Comparison of ENCODE assay signal across 8 cellular contexts in the genomic region with DNA sequence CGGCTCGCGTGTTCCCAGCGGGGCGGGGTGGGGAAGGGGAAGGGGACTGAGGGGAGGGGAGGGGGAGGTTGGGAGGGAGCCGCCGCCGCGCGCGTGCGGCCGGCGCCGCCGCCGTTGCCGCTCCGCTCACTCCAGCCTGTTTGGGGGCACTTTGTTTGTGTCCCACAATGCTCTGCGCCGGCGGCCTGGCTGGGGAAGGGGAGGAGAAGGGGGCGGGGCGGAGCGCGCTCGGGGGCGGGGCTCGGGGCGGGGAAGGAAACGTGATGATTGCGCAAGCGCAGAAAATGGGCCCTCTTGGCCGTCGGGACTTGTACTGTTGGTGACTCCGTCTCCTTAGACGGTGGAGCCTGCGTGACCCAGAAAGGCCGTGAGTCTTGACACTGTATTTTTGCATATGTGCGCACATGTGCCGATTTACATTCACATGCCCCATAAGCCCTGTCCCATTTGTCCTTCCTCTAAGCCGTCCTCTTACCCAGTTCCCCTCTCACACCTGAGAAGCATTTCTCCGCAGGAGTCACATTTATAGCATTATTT. TPM values are rescaled to one million over a fixed set of nuclear protein-coding genes. Genes with fewer than 3 reads are reported as not detected.
DNase-seq lines count a peak whose midpoint lies in the region; ATAC-seq and TF ChIP-seq lines count a peak whose summit lies in the region.

Gene ZBTB44 (minus strand): TSS at position 169 of the 537 bp plus-strand sequence. CDS start 53,044 bp downstream, outside the sequence.

- H3K4me1 Mint-ChIP-seq in type B pancreatic cell (ENCODE audit: unreplicated experiment) = peaks cover 25% of the 10 kb centered on the region

- H3K9me3 ChIP-seq in adipocyte (ENCODE audit: control insufficient read depth, low read length) (no peaks in the 10 kb centered on the region), heart left ventricle (peaks cover 0 to 3% (median 0%) of the 10 kb centered on the region in 12 donors)

- H3K9ac ChIP-seq in adipocyte (ENCODE audit: low read length) = peak within 1 kb of the TSS; percentile 90

- H3K4me1 ChIP-seq in adipocyte (ENCODE audit: control insufficient read depth, insufficient read depth, low read length) (peaks cover 25% of the 10 kb centered on the region), heart left ventricle (peaks cover 0 to 42% (median 23%) of the 10 kb centered on the region in 12 donors)

- H3K27ac ChIP-seq in heart left ventricle = peak within 1 kb of the TSS; percentile 66 to 96 (median 92)

- ATAC-seq in HG02623 (IDR thresholded peaks at IDR 0.05; ENCODE audit: unreplicated experiment) (peak; percentile 50), heart left ventricle (peak; percentile 97 to 98 (median 97))

- peak; percentile 71 for DNase-seq in NCI-H128 (lab: John Stamatoyannopoulos, UW; ENCODE audit: unreplicated experiment)
- DNase-seq in T follicular helper cell (ENCODE audit: low read depth) = peak; percentile 91
- DNase-seq in adipocyte (ENCODE audit: low read depth) = peak; percentile 97
- peak; percentile 94 to 97 (median 95) for DNase-seq in heart left ventricle
- peak; percentile 89 to 99 (median 94) for DNase-seq in posterior cingulate gyrus
- peak; percentile 92 for DNase-seq in type B pancreatic cell (ENCODE audit: extremely low spot score, unreplicated experiment)

- no peaks in the 10 kb centered on the region for H3K27me3 Mint-ChIP-seq in type B pancreatic cell

- TF ChIP-seq CTCF in heart left ventricle (IDR thresholded peaks at IDR 0.05) (no peak), type B pancreatic cell (conservative IDR thresholded peaks at IDR 0.05) (no peak)

- H3K36me3 ChIP-seq in adipocyte (ENCODE audit: control insufficient read depth, insufficient read depth, low read length, severe bottlenecking) = no peaks in the 10 kb centered on the region
- H3K36me3 ChIP-seq in heart left ventricle = no peaks in the 10 kb centered on the region

- H3K27me3 ChIP-seq in adipocyte (replicated peaks; ENCODE audit: control insufficient read depth, insufficient read depth, low read length) = no peaks in the 10 kb centered on the region
- no peaks in the 10 kb centered on the region for H3K27me3 ChIP-seq in heart left ventricle

- H3K36me3 Mint-ChIP-seq in type B pancreatic cell = no peaks in the 10 kb centered on the region

- intact Hi-C loops in heart left ventricle (cut with DNase I) = loop anchor here in 1 of 10 donors (5.0 kb wide), 2 partner anchors 87 to 547 kb away; no protein-coding TSS in a partner anchor
- intact Hi-C loops in posterior cingulate gyrus (cut with DNase I) = loop anchor here (5.0 to 10.0 kb wide), 2 partner anchors 100 to 313 kb away; partner anchors contain the start of gene PRDM10

- TF ChIP-seq POLR2A in GM10847 (IDR thresholded peaks at IDR 0.05; ENCODE audit: extremely low read depth, insufficient read length) (peak; percentile 50), heart left ventricle (IDR thresholded peaks at IDR 0.05) (no peak)

- H3K27ac Mint-ChIP-seq in type B pancreatic cell = peak within 1 kb of the TSS; percentile 90

- 2 to 5% (median 2%) methylated on average over 16 to 43 of the region's 43 CpGs for WGBS in heart left ventricle, 4 donors

- H3K4me3 ChIP-seq in adipocyte (ENCODE audit: low read length) (peak within 1 kb of the TSS; percentile 90), heart left ventricle (peak within 1 kb of the TSS; percentile 64 to 99 (median 94))

- no peaks in the 10 kb centered on the region for H3K9me3 Mint-ChIP-seq in type B pancreatic cell

- H3K4me3 Mint-ChIP-seq in type B pancreatic cell = peak within 1 kb of the TSS; percentile 97

RNA-seq across cellular contexts. Expression of gene ZBTB44, which starts in this region (rescaled TPM):
- 10 to 100 TPM; 31.9 to 56.3 (median 40.3) TPM for total RNA-seq in heart left ventricle
- polyA plus RNA-seq in heart left ventricle = 10 to 100 TPM in 1 of 2 donors, 1 to 10 TPM in 1; 9.7 to 17.7 TPM
- 29.7 and 37.3 TPM in 2 replicates for total RNA-seq in type B pancreatic cell (ENCODE audit: low replicate concordance)

Comparison
In these comparisons a context has a peak if more than half of its experiments do, and no peak if none do; other contexts are left out.
1. Peak in every context shown above with its lines: DNase-seq, ATAC-seq, H3K4me3 ChIP-seq and H3K27ac ChIP-seq.